ENCODE assay signal across 21 cellular contexts in the genomic region with DNA sequence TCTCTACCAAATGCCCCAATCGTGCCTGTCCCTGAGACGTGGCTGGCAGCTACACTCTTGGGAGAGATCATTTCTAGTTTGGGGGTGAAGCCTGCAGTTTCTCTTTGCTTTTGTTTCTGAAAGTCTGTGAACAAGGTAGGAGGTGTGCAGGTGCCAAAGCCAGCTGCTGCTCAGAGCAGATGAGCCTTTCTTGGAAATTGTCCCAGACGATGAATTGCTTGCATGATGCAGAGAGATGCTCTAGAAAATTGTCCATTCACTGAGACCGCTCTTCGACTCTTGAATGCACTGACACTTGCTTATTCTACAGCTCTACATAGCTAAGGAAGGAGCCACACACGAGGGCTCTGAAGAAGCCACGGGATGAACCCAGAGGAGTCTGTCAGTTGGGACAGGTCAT.
"Had no signal": no experiment of that assay in that cellular context is flagged by ENCODE, and none has a peak within 500 bp of the region (broad histone marks: within the 10 kb centered on the region; RNA-seq: fewer than 3 reads in every experiment).

No MANE protein-coding gene starts in this region.

- H3K9me3 ChIP-seq: esophagus muscularis mucosa, mucosa of descending colon, neutrophil, suprapubic skin had no signal

- H3K36me3 ChIP-seq: esophagus muscularis mucosa, neutrophil, suprapubic skin had no signal

- DNase-seq: activated CD4-positive, alpha-beta T cell treated with anti-CD3 and anti-CD28 coated beads, Interleukin-2, amount 50 U/mL, for 1 hour; activated CD8-positive, alpha-beta memory T cell treated with anti-CD3 and anti-CD28 coated beads for 24 hours; activated naive CD8-positive, alpha-beta T cell treated with anti-CD3 and anti-CD28 coated beads for 36 hours; central memory CD4-positive, alpha-beta T cell; effector CD4-positive, alpha-beta T cell; mammary epithelial cell; mucosa of descending colon; naive thymus-derived CD4-positive, alpha-beta T cell; stimulated activated CD4-positive, alpha-beta T cell treated with anti-CD3 and anti-CD28 coated beads, Interleukin-15, amount 100 ng/mL, for 24 hours; stimulated activated CD4-positive, alpha-beta T cell treated with anti-CD3 and anti-CD28 coated beads, Interleukin-4, amount 100 ng/mL, for 24 hours; stimulated activated naive CD4-positive, alpha-beta T cell had no signal

- H3K4me3 Mint-ChIP-seq: activated naive CD8-positive, alpha-beta T cell treated with anti-CD3 and anti-CD28 coated beads for 36 hours; activated T-helper 1 cell treated with anti-CD3 and anti-CD28 coated beads, Interleukin-12 subunit alpha, Interleukin-12 subunit beta, Interleukin-2, Interleukin-4 antibody, amounts not matched to agents 30 ng/mL and 10 ng/mL and 1 ng/mL, durations not matched to agents 14 hours and 24 hours and 36 hours; brain; naive thymus-derived CD4-positive, alpha-beta T cell; type B pancreatic cell had no signal

- ATAC-seq: activated CD4-positive, CD25-positive, alpha-beta regulatory T cell treated with anti-CD3 and anti-CD28 coated beads, Interleukin-2, amount 50 U/mL, for 24 hours; left lobe of liver; mucosa of descending colon; naive thymus-derived CD4-positive, alpha-beta T cell had no signal

- H3K27ac ChIP-seq: coronary artery, esophagus muscularis mucosa, hepatocyte, neutrophil, suprapubic skin had no signal

- H3K9me3 Mint-ChIP-seq: activated naive CD8-positive, alpha-beta T cell treated with anti-CD3 and anti-CD28 coated beads for 36 hours; activated T-helper 1 cell treated with anti-CD3 and anti-CD28 coated beads, Interleukin-12 subunit alpha, Interleukin-12 subunit beta, Interleukin-2, Interleukin-4 antibody, amounts not matched to agents 30 ng/mL and 10 ng/mL and 1 ng/mL, durations not matched to agents 14 hours and 24 hours and 36 hours; brain; type B pancreatic cell had no signal

- H3K4me3 ChIP-seq: coronary artery, esophagus muscularis mucosa, hepatocyte, mucosa of descending colon, suprapubic skin had no signal

- H3K4me1 Mint-ChIP-seq: activated naive CD8-positive, alpha-beta T cell treated with anti-CD3 and anti-CD28 coated beads for 36 hours; naive thymus-derived CD4-positive, alpha-beta T cell had no signal

- H3K27ac Mint-ChIP-seq: activated naive CD8-positive, alpha-beta T cell treated with anti-CD3 and anti-CD28 coated beads for 36 hours; activated T-helper 1 cell treated with anti-CD3 and anti-CD28 coated beads, Interleukin-12 subunit alpha, Interleukin-12 subunit beta, Interleukin-2, Interleukin-4 antibody, amounts not matched to agents 30 ng/mL and 10 ng/mL and 1 ng/mL, durations not matched to agents 14 hours and 24 hours and 36 hours; naive thymus-derived CD4-positive, alpha-beta T cell; type B pancreatic cell had no signal
